ENCODE assay signal across 9 cellular contexts in genomic region chr17:37570527-37571093, GRCh38. TPM values are rescaled to one million over a fixed set of nuclear protein-coding genes. Genes with fewer than 3 reads are reported as not detected.
A peak's percentile ranks its signal among the peaks of the same experiment; 100 is the strongest.
DNase-seq lines count a peak whose midpoint lies in the region; ATAC-seq and TF ChIP-seq lines count a peak whose summit lies in the region.
"Had no signal": no experiment of that assay in that cellular context is flagged by ENCODE, and none has a peak within 500 bp of the region (broad histone marks: within the 10 kb centered on the region; RNA-seq: fewer than 3 reads in every experiment).

No MANE protein-coding gene starts in this region.

- H3K79me1 ChIP-seq in neuronal stem cell (ENCODE audit: low read depth, low read length) = no peaks in the 10 kb centered on the region

- peaks cover 8 to 85% of the 10 kb centered on the region in 2 donors for H3K36me3 ChIP-seq in neuronal stem cell (replicated peaks in 1 of 2; ENCODE audit: control insufficient read depth in 2 of 2, insufficient read depth in 2 of 2, low read length in 2 of 2)

- no peak overlapping the region for H3K4ac ChIP-seq in neuronal stem cell (ENCODE audit: low read length)

- CTCF ChIA-PET in WTC11 (lab: Charles Lee) = interaction anchor here (0.6 to 2.0 kb wide), 26 partner anchors 8 to 279 kb away, joined by 3 to 21 read pairs (median 4); partner anchors contain the start of gene SYNRG

- no peak overlapping the region for H4K91ac ChIP-seq in neuronal stem cell (ENCODE audit: low read depth, low read length, poor library complexity)

- DNase-seq in NCI-H2196 (lab: John Stamatoyannopoulos, UW; ENCODE audit: unreplicated experiment) (peak; percentile 6), NCI-H2196 treated with DMSO at 0.1 percent for 48 hours (lab: John Stamatoyannopoulos, UW; ENCODE audit: unreplicated experiment) (no peak), M059J (ENCODE audit: low read depth) (peak; percentile 88), WTC11 (ENCODE audit: low spot score) (peak; percentile 75), neuronal stem cell (ENCODE audit: low spot score) (peak; percentile 17)
- no peak for DNase-seq in stimulated activated naive CD4-positive, alpha-beta T cell treated with Interleukin-2 at 50 U/mL for 16 hours (lab: John Stamatoyannopoulos, UW)

- TF ChIP-seq CTCF in WTC11 (IDR thresholded peaks at IDR 0.05) = peak; percentile 44; the same call in 1 of the 2 replicates

- H3K14ac ChIP-seq in neuronal stem cell (ENCODE audit: low read length) = no peak overlapping the region

- no peak overlapping the region for H2BK5ac ChIP-seq in neuronal stem cell (ENCODE audit: low read length)

- no peak overlapping the region for H3K18ac ChIP-seq in neuronal stem cell (ENCODE audit: low read length)

- H3K9ac ChIP-seq in neuronal stem cell (ENCODE audit: low read depth, low read length, poor library complexity) = no peak overlapping the region

- WGBS in neuronal stem cell (ENCODE audit: extremely low coverage in 2 of 2, insufficient read length in 2 of 2, insufficient replicate concordance in 1 of 2), 2 donors = no CpG with 5 or more reads among the region's 8 CpGs

- no peak overlapping the region for H3K4me3 ChIP-seq in neuronal stem cell (ENCODE audit: low read length in 2 of 2)

- no peaks in the 10 kb centered on the region for H3K4me1 ChIP-seq in neuronal stem cell (ENCODE audit: control insufficient read depth in 2 of 2, insufficient read depth in 1 of 2, low read depth in 1 of 2, low read length in 2 of 2)

- POLR2A ChIA-PET in WTC11 (lab: Charles Lee) = interaction anchor here (1.4 kb wide), 1 partner anchor 40 kb away, joined by 7 read pairs; no protein-coding TSS in a partner anchor

- H2AK5ac ChIP-seq in neuronal stem cell (ENCODE audit: low read depth, low read length) = no peak overlapping the region

- ATAC-seq in WTC11 = peak; percentile 99
- ATAC-seq in esophagus mucosa = peak; percentile 90
- no peak for ATAC-seq in GM18909 (IDR thresholded peaks at IDR 0.05; ENCODE audit: poor library complexity, unreplicated experiment)

- H2BK12ac ChIP-seq in neuronal stem cell (ENCODE audit: low read length) = no peak overlapping the region

- no peak overlapping the region for H2BK15ac ChIP-seq in neuronal stem cell (ENCODE audit: low read length)

- no peak overlapping the region for H3K4me2 ChIP-seq in neuronal stem cell (ENCODE audit: insufficient read depth, low read length, poor library complexity, severe bottlenecking)

- peaks cover 50% of the 10 kb centered on the region for H3K36me3 Mint-ChIP-seq in WTC11

- H3K9me3 Mint-ChIP-seq in WTC11 = peaks cover 5% of the 10 kb centered on the region
- H3K9me3 Mint-ChIP-seq: activated naive CD4-positive, alpha-beta T cell treated with anti-CD3 and anti-CD28 coated beads, Interleukin-2, amount 50 U/mL, for 24 hours had no signal

- H3K27ac ChIP-seq in neuronal stem cell (replicated peaks; ENCODE audit: low read length) = no peak overlapping the region

- no peak overlapping the region for H2AFZ ChIP-seq in neuronal stem cell (ENCODE audit: low read length)

- peak overlapping the region; percentile 76; the same call in 1 of the 2 replicates for H3K27ac Mint-ChIP-seq in WTC11
- H3K27ac Mint-ChIP-seq: activated naive CD4-positive, alpha-beta T cell treated with anti-CD3 and anti-CD28 coated beads, Interleukin-2, amount 50 U/mL, for 24 hours had no signal

- H3K4me3 Mint-ChIP-seq in WTC11 = no peak overlapping the region
- H3K4me3 Mint-ChIP-seq: activated naive CD4-positive, alpha-beta T cell treated with anti-CD3 and anti-CD28 coated beads, Interleukin-2, amount 50 U/mL, for 24 hours had no signal

- H4K8ac ChIP-seq in neuronal stem cell (ENCODE audit: low read depth, low read length) = no peak overlapping the region

- no peaks in the 10 kb centered on the region for H3K27me3 Mint-ChIP-seq in WTC11 (ENCODE audit: low read depth)
- H3K27me3 Mint-ChIP-seq: activated naive CD4-positive, alpha-beta T cell treated with anti-CD3 and anti-CD28 coated beads, Interleukin-2, amount 50 U/mL, for 24 hours had no signal

- no peaks in the 10 kb centered on the region for H3K4me1 Mint-ChIP-seq in WTC11

- H3K9me3 ChIP-seq in neuronal stem cell (replicated peaks in 1 of 2; ENCODE audit: control insufficient read depth in 2 of 2, insufficient read depth in 1 of 2, low read depth in 1 of 2, low read length in 2 of 2) = peaks cover 0 to 15% of the 10 kb centered on the region in 2 donors

- H3K27me3 ChIP-seq in neuronal stem cell (ENCODE audit: control insufficient read depth in 3 of 3, insufficient read depth in 3 of 3, low read depth in 1 of 3, low read length in 3 of 3) = no peaks in the 10 kb centered on the region

- H3K23ac ChIP-seq in neuronal stem cell (ENCODE audit: low read depth, low read length, poor library complexity) = no peak overlapping the region

- no peak overlapping the region for H2BK120ac ChIP-seq in neuronal stem cell (ENCODE audit: low read depth, low read length)

TF ChIP-seq in WTC11, 78 proteins besides CTCF, POLR2A, EP300 and RAD21 (continues in another document):
- TF ChIP-seq ERG (CRISPR knock-in tag; IDR thresholded peaks at IDR 0.05) (no peak), FOXJ3 (CRISPR knock-in tag; IDR thresholded peaks at IDR 0.05; ENCODE audit: borderline replicate concordance) (no peak), CREM (CRISPR knock-in tag; IDR thresholded peaks at IDR 0.05) (no peak), NR1H2 (CRISPR knock-in tag; IDR thresholded peaks at IDR 0.05) (no peak), PRDM15 (CRISPR knock-in tag; IDR thresholded peaks at IDR 0.05) (no peak), SOX15 (CRISPR knock-in tag; IDR thresholded peaks at IDR 0.05) (no peak), CDX4 (CRISPR knock-in tag; IDR thresholded peaks at IDR 0.05; ENCODE audit: borderline replicate concordance) (no peak), ATF3 (CRISPR knock-in tag; conservative IDR thresholded peaks at IDR 0.05) (no peak)

RNA-seq across cellular contexts. Expression of gene SYNRG, which starts 38.6 kb away (rescaled TPM):
- 5.9 and 10.5 TPM in 2 replicates for total RNA-seq in M059J (2014; rRNA removed; shearing (Covaris generic))
- total RNA-seq in WTC11 (2021) (28.6 to 31.3 TPM (median 30.0 TPM) in 3 replicates), esophagus mucosa (22.3 TPM)
- polyA plus RNA-seq in neuronal stem cell (2013, experiment 1 of 2) = 20.7 TPM
- polyA plus RNA-seq in neuronal stem cell (2013, experiment 2 of 2) = 19.2 TPM

Comparison
In these comparisons a context has a peak if more than half of its experiments do, and no peak if none do; other contexts are left out.
1. DNase-seq: peak in NCI-H2196 (single experiment), M059J (single experiment), WTC11 (single experiment) and neuronal stem cell (single experiment); none in NCI-H2196 treated with DMSO at 0.1 percent for 48 hours (single experiment) and stimulated activated naive CD4-positive, alpha-beta T cell treated with Interleukin-2 at 50 U/mL for 16 hours (single experiment).